Comparison of ENCODE assay signal across 8 cellular contexts in the genomic region with DNA sequence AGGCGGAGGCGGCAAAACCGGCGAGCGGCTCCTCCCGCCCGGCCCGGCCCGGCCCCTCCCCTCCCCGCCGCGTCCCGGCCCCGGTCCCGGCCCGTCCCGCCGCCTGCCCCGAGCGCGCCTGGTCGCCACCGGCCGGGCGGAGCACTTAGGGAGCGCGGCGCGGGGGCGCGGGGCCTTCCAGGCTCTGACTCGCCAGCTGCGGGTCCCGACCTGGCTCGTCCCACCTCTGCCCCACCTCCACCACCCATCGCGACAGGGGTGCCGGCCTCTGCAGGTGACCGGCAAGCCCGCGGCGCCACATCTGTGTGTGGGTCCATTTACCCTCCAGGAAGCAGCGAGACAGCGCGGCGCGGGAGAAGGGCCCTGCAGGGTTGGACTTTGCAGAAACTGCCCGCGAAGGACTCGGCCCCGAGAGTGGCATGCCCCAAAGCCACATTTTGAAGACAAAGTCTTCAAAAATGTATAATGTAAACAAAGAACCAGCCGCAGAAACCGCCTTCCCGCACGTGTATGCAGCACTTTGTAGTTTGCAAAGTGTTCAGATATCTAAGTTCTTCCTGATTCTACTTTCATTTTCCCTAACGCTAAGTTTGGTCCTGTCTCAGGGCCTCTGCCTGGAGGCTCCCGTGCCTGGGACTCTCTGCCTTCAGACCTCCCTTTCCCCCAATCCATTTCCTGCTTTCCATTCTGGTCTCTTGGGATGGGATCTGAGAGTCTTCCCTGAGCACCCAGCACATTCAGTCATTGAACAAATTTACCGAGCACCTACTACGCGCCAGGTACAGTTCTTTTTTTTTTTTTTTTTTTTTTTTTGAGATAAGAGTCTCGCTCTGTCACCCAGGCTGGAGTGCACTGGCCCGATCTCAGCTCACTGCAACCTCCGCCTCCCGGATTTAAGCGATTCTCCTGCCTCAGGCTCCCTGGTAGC. TPM values are rescaled to one million over a fixed set of nuclear protein-coding genes. Genes with fewer than 3 reads are reported as not detected.
DNase-seq lines count a peak whose midpoint lies in the region; ATAC-seq and TF ChIP-seq lines count a peak whose summit lies in the region.

TSS of gene TMCO4 (minus strand) at position 40 of the 928 bp plus-strand sequence. CDS start 19,158 bp downstream, outside the sequence.

- WGBS in testis, 2 donors: 8 to 24% methylated on average over 16 to 51 of the region's 65 CpGs

- ATAC-seq in HG03108 (IDR thresholded peaks at IDR 0.05; ENCODE audit: unreplicated experiment): peak; percentile 21

- peak; percentile 48 for DNase-seq in DMS79 treated with DMSO at 0.1 percent for 48 hours (lab: John Stamatoyannopoulos, UW)
- no peak for DNase-seq in DMS79 (lab: John Stamatoyannopoulos, UW)
- peak; percentile 63 for DNase-seq in RKO (ENCODE audit: low spot score)
- DNase-seq in activated gamma-delta T cell treated with anti-CD3 and anti-CD28 coated beads, Interleukin-2, amount 50 U/mL, for 16 hours (ENCODE audit: low read depth): peak; percentile 14
- DNase-seq in foreskin melanocyte: peak; percentile 60
- DNase-seq in testis: peak; percentile 56

- no peak for TF ChIP-seq POLR2A in testis (IDR thresholded peaks at IDR 0.05)

- H3K4me1 ChIP-seq in neuron (ENCODE audit: insufficient read depth, low read length) (peaks cover 4% of the 10 kb centered on the region), testis (peaks cover 4% of the 10 kb centered on the region)

- no peak within 1 kb of the TSS for H2AFZ ChIP-seq in neuron (ENCODE audit: low read depth, low read length)

- peak within 1 kb of the TSS; percentile 50 to 80 for H3K27ac ChIP-seq in testis

- H3K4me3 ChIP-seq in neuron (ENCODE audit: low read length): peak within 1 kb of the TSS; percentile 24
- peak within 1 kb of the TSS; percentile 75 to 78 for H3K4me3 ChIP-seq in testis

- H3K36me3 ChIP-seq in neuron (ENCODE audit: insufficient read depth, low read length): no peaks in the 10 kb centered on the region
- H3K36me3 ChIP-seq in testis (ENCODE audit: low read depth, missing control alignments): no peaks in the 10 kb centered on the region

- no peak for TF ChIP-seq CTCF in testis (IDR thresholded peaks at IDR 0.05)

- H3K9me3 ChIP-seq in neuron (ENCODE audit: low read length) (no peaks in the 10 kb centered on the region), testis (no peaks in the 10 kb centered on the region)

- intact Hi-C loops in testis (cut with DNase I; ENCODE audit: low total_unique reads): no loop called here

- H3K27me3 ChIP-seq in neuron (ENCODE audit: insufficient read depth, low read length) (peaks cover 59% of the 10 kb centered on the region), testis (no peaks in the 10 kb centered on the region)

RNA-seq across cellular contexts. Expression of gene TMCO4, which starts in this region (rescaled TPM):
- total RNA-seq in testis: 10 to 100 TPM; 14.9 to 17.7 TPM
- 10.5 TPM for polyA plus RNA-seq in testis (ENCODE audit: insufficient read depth, low read depth, low replicate concordance)
